20 cellular contexts compared by ENCODE assay signal in the genomic region with DNA sequence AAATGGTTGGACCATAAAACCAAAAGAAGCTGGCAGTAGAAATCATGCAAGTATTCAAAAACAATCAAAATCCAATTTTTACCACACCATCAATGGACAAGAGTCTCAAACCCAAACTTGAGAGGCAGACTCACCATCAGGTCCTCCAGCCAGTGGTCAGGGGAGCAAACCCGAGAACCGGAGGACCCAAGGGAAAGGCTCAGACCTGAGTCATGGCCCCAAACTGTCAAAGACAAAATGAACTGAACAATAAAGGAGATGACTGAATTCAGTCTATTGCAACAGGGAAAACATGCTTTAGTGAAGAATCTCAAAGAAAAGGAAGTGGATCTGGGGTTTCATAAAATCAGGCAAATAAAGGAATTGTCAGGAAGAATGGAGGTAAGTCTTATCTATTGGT.
"Had no signal": no experiment of that assay in that cellular context is flagged by ENCODE, and none has a peak within 500 bp of the region (broad histone marks: within the 10 kb centered on the region; RNA-seq: fewer than 3 reads in every experiment).

No MANE protein-coding gene starts in this region.

- H3K9me3 ChIP-seq: SK-N-SH had no signal

- DNase-seq: Kasumi-1, NCI-H1092 treated with DMSO at 0.1 percent for 48 hours, NCI-H1436, NCI-H187, NCI-H2029, NCI-H2081 treated with DMSO at 0.1 percent for 48 hours, NCI-H2171, NCI-H226, NCI-H446, NCI-H510A, NCI-H524 treated with DMSO at 0.1 percent for 48 hours, NCI-H69, NCI-H774, Right ventricle myocardium superior, RPMI8226, SK-N-SH had no signal

- H3K27ac Mint-ChIP-seq: IgD-negative memory B cell had no signal

- H3K4me2 ChIP-seq: KMS-11, SK-N-SH had no signal

- H3K4me3 Mint-ChIP-seq: IgD-negative memory B cell had no signal

- H3K4me3 ChIP-seq: K562 had no signal

- H3K27ac ChIP-seq: HL-60, KMS-11 had no signal

- H3K9ac ChIP-seq: KMS-11, SK-N-SH had no signal
